Comparison of ENCODE assay signal across 8 cellular contexts in the genomic region with DNA sequence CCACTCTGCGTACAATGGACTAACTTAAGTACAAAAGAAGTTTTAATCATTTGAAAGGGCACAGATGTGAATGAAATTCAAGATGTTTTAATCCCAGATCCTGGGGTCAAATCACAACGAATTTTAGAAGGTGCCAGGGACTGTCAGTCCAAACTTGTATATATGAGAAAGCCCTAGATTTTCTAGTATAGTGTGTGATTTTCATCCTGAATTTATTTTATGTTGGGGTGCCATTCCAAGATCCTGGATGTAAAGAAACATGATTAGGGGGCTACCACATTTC.
DNase-seq lines count a peak whose midpoint lies in the region; ATAC-seq, FAIRE-seq and TF ChIP-seq lines count a peak whose summit lies in the region.

No MANE protein-coding gene starts in this region.

- peaks cover 33% of the 10 kb centered on the region for H3K36me3 Mint-ChIP-seq in activated naive CD8-positive, alpha-beta T cell treated with anti-CD3 and anti-CD28 coated beads, Interleukin-2, amount 50 U/mL, for 24 hours (ENCODE audit: low read depth)

- H2BK120ac ChIP-seq in mesenchymal stem cell (ENCODE audit: low read depth, low read length), result peak overlapping the region; percentile 79

- no peaks in the 10 kb centered on the region for H3K27me3 Mint-ChIP-seq in activated naive CD8-positive, alpha-beta T cell treated with anti-CD3 and anti-CD28 coated beads, Interleukin-2, amount 50 U/mL, for 24 hours

- peak overlapping the region; percentile 83 for H3K4me3 Mint-ChIP-seq in activated naive CD8-positive, alpha-beta T cell treated with anti-CD3 and anti-CD28 coated beads, Interleukin-2, amount 50 U/mL, for 24 hours

- 67 to 82% (median 70%) methylated on average over 2 of the region's 2 CpGs for WGBS in heart left ventricle, 4 donors
- WGBS in mesenchymal stem cell, result 94% methylated on average over 2 of the region's 2 CpGs

- H3K36me3 ChIP-seq in heart left ventricle (peaks cover 0 to 6% (median 0%) of the 10 kb centered on the region in 9 donors), mesenchymal stem cell (ENCODE audit: control insufficient read depth in 1 of 2, insufficient read depth in 2 of 2, low read depth in 1 of 2, low read length in 2 of 2) (no peaks in the 10 kb centered on the region), upper lobe of right lung (no peaks in the 10 kb centered on the region)

- TF ChIP-seq CTCF in heart left ventricle (IDR thresholded peaks at IDR 0.05), result no peak
- no peak for TF ChIP-seq CTCF in upper lobe of right lung (IDR thresholded peaks at IDR 0.05)

- no peaks in the 10 kb centered on the region for H3K9me3 ChIP-seq in heart left ventricle
- no peaks in the 10 kb centered on the region for H3K9me3 ChIP-seq in mesenchymal stem cell (ENCODE audit: control insufficient read depth, low read length)
- no peaks in the 10 kb centered on the region for H3K9me3 ChIP-seq in upper lobe of right lung

- ATAC-seq in heart left ventricle (no peak), upper lobe of right lung (no peak), GM21515 (IDR thresholded peaks at IDR 0.05; ENCODE audit: unreplicated experiment) (no peak)
- no peak for ATAC-seq in activated naive CD8-positive, alpha-beta T cell treated with anti-CD3 and anti-CD28 coated beads, Interleukin-2, amount 50 U/mL, for 24 hours

- peaks cover 92% of the 10 kb centered on the region for H3K4me1 Mint-ChIP-seq in activated naive CD8-positive, alpha-beta T cell treated with anti-CD3 and anti-CD28 coated beads, Interleukin-2, amount 50 U/mL, for 24 hours

- no peak overlapping the region for H2BK12ac ChIP-seq in mesenchymal stem cell (ENCODE audit: low read length in 2 of 2)

- no peak overlapping the region for H4K91ac ChIP-seq in mesenchymal stem cell (ENCODE audit: low read length)

- intact Hi-C loops in heart left ventricle (cut with DNase I), result loop anchor here in 1 of 10 donors (5.0 kb wide), 1 partner anchor 41 kb away; no protein-coding TSS in a partner anchor
- intact Hi-C loops in cardiac septum (cut with DNase I), result no loop called here
- intact Hi-C loops in upper lobe of right lung (cut with DNase I), result no loop called here

- peak overlapping the region in 1 of 2 experiments; percentile 92 for H3K18ac ChIP-seq in mesenchymal stem cell (ENCODE audit: low read depth in 1 of 2, low read length in 2 of 2)

- H3K9ac ChIP-seq in mesenchymal stem cell (ENCODE audit: low read length), result peak overlapping the region; percentile 88

- no peaks in the 10 kb centered on the region for H3K27me3 ChIP-seq in heart left ventricle
- H3K27me3 ChIP-seq in mesenchymal stem cell (ENCODE audit: control insufficient read depth in 1 of 2, insufficient read depth in 1 of 2, low read length in 2 of 2), result no peaks in the 10 kb centered on the region
- no peaks in the 10 kb centered on the region for H3K27me3 ChIP-seq in upper lobe of right lung

- H3K79me1 ChIP-seq in mesenchymal stem cell (replicated peaks; ENCODE audit: low read length, poor library complexity, severe bottlenecking), result peaks cover 2% of the 10 kb centered on the region

- FAIRE-seq in urothelium cell line (lab: Jason Lieb, UNC) (no peak), frontal cortex (lab: Jason Lieb, UNC) (no peak)

- H3K27ac ChIP-seq in heart left ventricle (peak overlapping the region in 8 of 12 donors; percentile 47 to 91 (median 74)), mesenchymal stem cell (ENCODE audit: low read length, poor library complexity, severe bottlenecking) (peak overlapping the region; percentile 97), upper lobe of right lung (peak overlapping the region; percentile 62)

- H2BK5ac ChIP-seq in mesenchymal stem cell (ENCODE audit: low read depth, low read length, poor library complexity, severe bottlenecking), result peak overlapping the region; percentile 14

- no peaks in the 10 kb centered on the region for H3K9me3 Mint-ChIP-seq in activated naive CD8-positive, alpha-beta T cell treated with anti-CD3 and anti-CD28 coated beads, Interleukin-2, amount 50 U/mL, for 24 hours

- H2AFZ ChIP-seq in mesenchymal stem cell (ENCODE audit: low read depth, low read length), result no peak overlapping the region

- H3K4me2 ChIP-seq in mesenchymal stem cell (ENCODE audit: low read length, poor library complexity, severe bottlenecking), result no peak overlapping the region

- no peak for TF ChIP-seq POLR2A in heart left ventricle (IDR thresholded peaks at IDR 0.05)

- H3K4ac ChIP-seq in mesenchymal stem cell (ENCODE audit: low read depth in 1 of 2, low read length in 2 of 2), result no peak overlapping the region

- no peak overlapping the region for H2BK15ac ChIP-seq in mesenchymal stem cell (ENCODE audit: low read depth, poor library complexity, severe bottlenecking)

- peak overlapping the region; percentile 78 for H2AK5ac ChIP-seq in mesenchymal stem cell (ENCODE audit: low read length, severe bottlenecking)

- peak overlapping the region in 1 of 2 experiments; percentile 57 for H3K14ac ChIP-seq in mesenchymal stem cell (ENCODE audit: low read length in 2 of 2)

- H3K4me1 ChIP-seq in heart left ventricle (peaks cover 5 to 82% (median 15%) of the 10 kb centered on the region in 12 donors), mesenchymal stem cell (ENCODE audit: control insufficient read depth, insufficient read depth, low read depth, low read length) (peaks cover 17% of the 10 kb centered on the region), upper lobe of right lung (peaks cover 51% of the 10 kb centered on the region)

- DNase-seq in heart left ventricle, result no peak
- DNase-seq in cardiac septum (ENCODE audit: low spot score), result no peak
- DNase-seq in activated naive CD8-positive, alpha-beta T cell treated with anti-CD3 and anti-CD28 coated beads, Interleukin-2, amount 50 U/mL, for 24 hours, result no peak
- no peak for DNase-seq in mesenchymal stem cell
- DNase-seq in upper lobe of right lung, result no peak
- DNase-seq in urothelium cell line (ENCODE audit: low spot score), result no peak
- no peak for DNase-seq in frontal cortex (ENCODE audit: low spot score in 2 of 2)

- no peak overlapping the region for H3K23ac ChIP-seq in mesenchymal stem cell (ENCODE audit: low read length in 2 of 2)

- no peak overlapping the region for H4K8ac ChIP-seq in mesenchymal stem cell (ENCODE audit: low read length)

- H3K27ac Mint-ChIP-seq in activated naive CD8-positive, alpha-beta T cell treated with anti-CD3 and anti-CD28 coated beads, Interleukin-2, amount 50 U/mL, for 24 hours, result peak overlapping the region; percentile 98

- H3K4me3 ChIP-seq in heart left ventricle, result peak overlapping the region in 1 of 12 donors; percentile 38
- H3K4me3 ChIP-seq in mesenchymal stem cell (ENCODE audit: insufficient read depth in 1 of 2, low read depth in 1 of 2, low read length in 2 of 2), result no peak overlapping the region
- no peak overlapping the region for H3K4me3 ChIP-seq in upper lobe of right lung
